In genomic region chr15:45185069-45185779, GRCh38 we compare ENCODE assay signal across 15 cellular contexts. TPM values are rescaled to one million over a fixed set of nuclear protein-coding genes. Genes with fewer than 3 reads are reported as not detected.
DNase-seq lines count a peak whose midpoint lies in the region; ATAC-seq and TF ChIP-seq lines count a peak whose summit lies in the region.
"Had no signal": no experiment of that assay in that cellular context is flagged by ENCODE, and none has a peak within 500 bp of the region (broad histone marks: within the 10 kb centered on the region; RNA-seq: fewer than 3 reads in every experiment).

No MANE protein-coding gene starts in this region.

- peak overlapping the region; percentile 60 for H3K27ac ChIP-seq in stomach smooth muscle (ENCODE audit: low read length)

- intact Hi-C loops in Caco-2 (cut with micrococcal nuclease; ENCODE audit: unreplicated experiment): no loop called here

- BruUV-seq in Caco-2 (replicated peaks; lab: Mats Ljungman, UMichigan): no TSS peak

- H3K27me3 ChIP-seq in stomach smooth muscle (ENCODE audit: control insufficient read depth in 1 of 2, insufficient read depth in 2 of 2, low read length in 2 of 2): no peaks in the 10 kb centered on the region
- no peaks in the 10 kb centered on the region for H3K27me3 ChIP-seq in Caco-2 (replicated peaks; ENCODE audit: control insufficient read depth, insufficient read depth, low read length)

- no peak for ATAC-seq in activated T-cell treated with anti-CD3 and anti-CD28 coated beads, Interleukin-2, amount 50 U/mL, for 72 hours (replicated peaks in 1 of 2)
- ATAC-seq in WTC11 (no peak), memory B cell (ENCODE audit: low read depth) (no peak), GM18519 (IDR thresholded peaks at IDR 0.05; ENCODE audit: low FRiP score, unreplicated experiment) (no peak)
- ATAC-seq: HCT116 had no signal

- no peaks in the 10 kb centered on the region for H3K9me3 Mint-ChIP-seq in activated T-cell treated with anti-CD3 and anti-CD28 coated beads, Interleukin-2, amount 50 U/mL, for 72 hours
- no peaks in the 10 kb centered on the region for H3K9me3 Mint-ChIP-seq in WTC11
- H3K9me3 Mint-ChIP-seq in memory B cell: no peaks in the 10 kb centered on the region
- H3K9me3 Mint-ChIP-seq in Caco-2 (ENCODE audit: unreplicated experiment): no peaks in the 10 kb centered on the region

- no peak overlapping the region for H3K9ac ChIP-seq in stomach smooth muscle (ENCODE audit: low read length in 2 of 2)
- H3K9ac ChIP-seq: parathyroid adenoma had no signal

- no peaks in the 10 kb centered on the region for H3K27me3 Mint-ChIP-seq in activated T-cell treated with anti-CD3 and anti-CD28 coated beads, Interleukin-2, amount 50 U/mL, for 72 hours (ENCODE audit: low read depth)
- H3K27me3 Mint-ChIP-seq in WTC11 (ENCODE audit: low read depth): peaks cover 26% of the 10 kb centered on the region
- H3K27me3 Mint-ChIP-seq in memory B cell: peaks cover under 1% of the 10 kb centered on the region
- no peaks in the 10 kb centered on the region for H3K27me3 Mint-ChIP-seq in Caco-2 (ENCODE audit: insufficient read depth, unreplicated experiment)

- DNase-seq in activated T-cell treated with anti-CD3 and anti-CD28 coated beads, Interleukin-2, amount 50 U/mL, for 72 hours: no peak
- no peak for DNase-seq in activated T-cell treated with anti-CD3 and anti-CD28 coated beads for 4 hours
- no peak for DNase-seq in WTC11 (ENCODE audit: low spot score)
- DNase-seq in memory B cell (ENCODE audit: low spot score in 2 of 2): no peak
- no peak for DNase-seq in D341Med (ENCODE audit: low spot score)
- no peak for DNase-seq in Caco-2
- DNase-seq: activated CD8-positive, alpha-beta memory T cell treated with anti-CD3 and anti-CD28 coated beads, Interleukin-2, amount 50 U/mL, for 4 hours; left ventricle myocardium inferior; NCI-H226; stimulated activated CD8-positive, alpha-beta memory T cell treated with anti-CD3 and anti-CD28 coated beads, Interleukin-4, amount 100 ng/mL, for 48 hours; T1000 had no signal

- peaks cover 41% of the 10 kb centered on the region for H3K4me1 Mint-ChIP-seq in activated T-cell treated with anti-CD3 and anti-CD28 coated beads, Interleukin-2, amount 50 U/mL, for 72 hours (ENCODE audit: low read depth)
- H3K4me1 Mint-ChIP-seq in WTC11 (peaks cover 63% of the 10 kb centered on the region), memory B cell (peaks cover 19% of the 10 kb centered on the region), Caco-2 (ENCODE audit: low read depth, unreplicated experiment) (peaks cover 13% of the 10 kb centered on the region)

- H3K27ac Mint-ChIP-seq in activated T-cell treated with anti-CD3 and anti-CD28 coated beads, Interleukin-2, amount 50 U/mL, for 72 hours: no peak overlapping the region
- no peak overlapping the region for H3K27ac Mint-ChIP-seq in WTC11
- peak overlapping the region; percentile 86 for H3K27ac Mint-ChIP-seq in memory B cell
- no peak overlapping the region for H3K27ac Mint-ChIP-seq in Caco-2 (ENCODE audit: unreplicated experiment)

- CTCF ChIA-PET in WTC11 (lab: Charles Lee): interaction anchor here (0.6 to 3.5 kb wide), 7 partner anchors 13 to 154 kb away, joined by 3 to 36 read pairs (median 7); no protein-coding TSS in a partner anchor
- CTCF ChIA-PET in Caco-2 (lab: Charles Lee): interaction anchor here (2.7 kb wide), 1 partner anchor 22 kb away, joined by 16 read pairs; no protein-coding TSS in a partner anchor

- H3K36me3 ChIP-seq in stomach smooth muscle (ENCODE audit: control insufficient read depth in 2 of 2, insufficient read depth in 2 of 2, low read length in 2 of 2): no peaks in the 10 kb centered on the region
- 0 out of 2 replicates have a peak, but pooled peaks cover 1% of the 10 kb centered on the region for H3K36me3 ChIP-seq in Caco-2 (ENCODE audit: control insufficient read depth, insufficient read depth, low read length)
- H3K36me3 ChIP-seq: left ventricle myocardium inferior had no signal

- H3K4me3 ChIP-seq in stomach smooth muscle (ENCODE audit: low read length in 2 of 2) (no peak overlapping the region), Caco-2 (ENCODE audit: low read depth, low read length) (no peak overlapping the region)

- POLR2A ChIA-PET in WTC11 (lab: Charles Lee): interaction anchor here (1.6 to 2.9 kb wide), 3 partner anchors 16 to 22 kb away, joined by 4 to 23 read pairs (median 6); no protein-coding TSS in a partner anchor
- POLR2A ChIA-PET in Caco-2 (lab: Charles Lee): no interaction called here

- peaks cover 3% of the 10 kb centered on the region in 2 donors for H3K36me3 Mint-ChIP-seq in activated T-cell treated with anti-CD3 and anti-CD28 coated beads, Interleukin-2, amount 50 U/mL, for 72 hours (ENCODE audit: insufficient read depth in 2 of 2)
- peaks cover under 1% of the 10 kb centered on the region; the same call in 1 of the 2 replicates for H3K36me3 Mint-ChIP-seq in WTC11
- no peaks in the 10 kb centered on the region for H3K36me3 Mint-ChIP-seq in memory B cell
- peaks cover 9% of the 10 kb centered on the region for H3K36me3 Mint-ChIP-seq in Caco-2 (ENCODE audit: insufficient read depth, unreplicated experiment)

- H3K9me3 ChIP-seq in stomach smooth muscle (ENCODE audit: control insufficient read depth in 2 of 2, low read length in 2 of 2) (no peaks in the 10 kb centered on the region), Caco-2 (no peaks in the 10 kb centered on the region)
- H3K9me3 ChIP-seq: left ventricle myocardium inferior had no signal

- H3K4me3 Mint-ChIP-seq in activated T-cell treated with anti-CD3 and anti-CD28 coated beads, Interleukin-2, amount 50 U/mL, for 72 hours: peak overlapping the region; percentile 76 to 89
- H3K4me3 Mint-ChIP-seq in WTC11: peak overlapping the region; percentile 85
- H3K4me3 Mint-ChIP-seq in memory B cell: no peak overlapping the region
- H3K4me3 Mint-ChIP-seq in Caco-2 (ENCODE audit: unreplicated experiment): no peak overlapping the region

- no peak for TF ChIP-seq CTCF in WTC11 (IDR thresholded peaks at IDR 0.05)
- TF ChIP-seq CTCF in Caco-2 (IDR thresholded peaks at IDR 0.05; ENCODE audit: insufficient read depth in 1 of 2, low read depth in 1 of 2, low read length in 1 of 2, severe bottlenecking in 1 of 2, unreplicated experiment in 1 of 2): no peak

- peaks cover 27% of the 10 kb centered on the region for H3K4me1 ChIP-seq in stomach smooth muscle (ENCODE audit: control insufficient read depth, insufficient read depth, low read length)
- H3K4me1 ChIP-seq in Caco-2: peaks cover 7% of the 10 kb centered on the region

TF ChIP-seq in WTC11, 78 proteins besides CTCF, POLR2A, EP300 and RAD21:
- TF ChIP-seq PREB (CRISPR knock-in tag; IDR thresholded peaks at IDR 0.05; ENCODE audit: borderline replicate concordance) (no peak), CREB1 (CRISPR knock-in tag; IDR thresholded peaks at IDR 0.05) (no peak), SP1 (CRISPR knock-in tag; conservative IDR thresholded peaks at IDR 0.05) (no peak), IRF1 (CRISPR knock-in tag; IDR thresholded peaks at IDR 0.05) (no peak), ZNF317 (CRISPR knock-in tag; IDR thresholded peaks at IDR 0.05; ENCODE audit: borderline replicate concordance, low read depth) (no peak), ATF6 (CRISPR knock-in tag; IDR thresholded peaks at IDR 0.05) (no peak), MYBL2 (CRISPR knock-in tag; IDR thresholded peaks at IDR 0.05) (no peak)

RNA-seq across cellular contexts. Expression of gene SHF, which starts 2.5 kb away (rescaled TPM):
- 10 to 100 TPM; 11.7 to 16.8 TPM for total RNA-seq in activated T-cell treated with anti-CD3 and anti-CD28 coated beads, Interleukin-2, amount 50 U/mL, for 72 hours
- total RNA-seq in WTC11 (2021) (30.6 to 33.1 TPM (median 31.0 TPM) in 3 replicates), Caco-2 (2022) (11.9 and 12.9 TPM in 2 replicates)

RNA-seq across cellular contexts. Expression of gene DUOX1, which starts 55.4 kb away (rescaled TPM):
- under 1 TPM; 0.34 to 0.95 TPM for total RNA-seq in activated T-cell treated with anti-CD3 and anti-CD28 coated beads, Interleukin-2, amount 50 U/mL, for 72 hours
- total RNA-seq in WTC11 (2021) (1.3 to 2.1 TPM (median 1.3 TPM) in 3 replicates), Caco-2 (2022) (0.14 and 0.56 TPM in 2 replicates)

RNA-seq across cellular contexts. Expression of gene DUOXA1, which starts 55.5 kb away (rescaled TPM):
- under 1 TPM; 0.46 to 0.65 TPM for total RNA-seq in activated T-cell treated with anti-CD3 and anti-CD28 coated beads, Interleukin-2, amount 50 U/mL, for 72 hours
- 0.09 to 0.62 TPM (median 0.50 TPM) in 3 replicates for total RNA-seq in WTC11 (2021)
- 0.39 TPM in 1 of 2 replicates, not detected in the other for total RNA-seq in Caco-2 (2022)

Comparison
In these comparisons a context has a peak if more than half of its experiments do, and no peak if none do; other contexts are left out.
1. H3K4me3 Mint-ChIP-seq: peak in activated T-cell treated with anti-CD3 and anti-CD28 coated beads, Interleukin-2, amount 50 U/mL, for 72 hours (2 of 2) and WTC11 (single experiment); none in memory B cell (single experiment) and Caco-2 (single experiment).